Comparison of ENCODE assay signal across 26 cellular contexts in the genomic region with DNA sequence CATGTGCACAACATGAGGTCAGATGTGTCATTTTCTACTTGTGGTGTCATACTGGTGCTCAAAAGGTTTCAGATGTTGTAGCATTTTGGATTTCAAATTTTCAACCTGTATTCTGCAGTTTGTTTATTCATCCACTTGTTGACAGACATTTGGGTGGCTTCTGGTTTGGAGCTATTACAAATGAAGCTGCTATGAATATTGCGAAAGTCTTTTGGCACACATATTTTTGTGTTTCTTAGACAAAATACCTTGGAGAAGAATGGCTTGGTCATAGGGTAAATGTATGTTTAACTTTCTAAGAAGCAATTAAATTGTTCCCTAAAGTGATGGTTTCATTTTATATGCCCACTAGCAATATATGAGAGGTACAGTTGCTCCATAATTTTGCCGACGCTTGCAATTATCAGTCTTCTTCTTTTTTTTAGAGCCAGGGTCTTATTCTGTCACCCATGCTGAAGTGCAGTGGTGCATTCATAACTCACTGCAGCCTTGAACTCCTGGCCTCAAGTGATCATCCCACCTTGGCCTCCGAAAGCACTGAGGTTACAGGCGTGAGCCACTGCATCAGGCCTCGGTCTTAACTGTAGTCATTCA.
A peak's percentile ranks its signal among the peaks of the same experiment; 100 is the strongest.
DNase-seq lines count a peak whose midpoint lies in the region; ATAC-seq, FAIRE-seq and TF ChIP-seq lines count a peak whose summit lies in the region.
"Had no signal": no experiment of that assay in that cellular context is flagged by ENCODE, and none has a peak within 500 bp of the region (broad histone marks: within the 10 kb centered on the region; RNA-seq: fewer than 3 reads in every experiment).

No MANE protein-coding gene starts in this region.

- TF ChIP-seq CTCF in bronchial epithelial cell (IDR thresholded peaks at IDR 0.05; ENCODE audit: insufficient read depth, low read length, severe bottlenecking) (no peak), fibroblast of pulmonary artery (IDR thresholded peaks at IDR 0.05; ENCODE audit: low read length, missing control alignments) (no peak), smooth muscle cell (IDR thresholded peaks at IDR 0.05; ENCODE audit: borderline replicate concordance, insufficient read depth, poor library complexity, severe bottlenecking) (no peak)

- no peaks in the 10 kb centered on the region for H3K9me3 ChIP-seq in smooth muscle cell (replicated peaks; ENCODE audit: low read depth)
- H3K9me3 ChIP-seq: BE2C had no signal

- 93% methylated on average over 6 of the region's 6 CpGs for WGBS in smooth muscle cell (ENCODE audit: low lambda C conversion rate)

- no peaks in the 10 kb centered on the region for H4K20me1 ChIP-seq in smooth muscle cell (ENCODE audit: low read depth)

- ATAC-seq in sciatic nerve = no peak
- ATAC-seq: HepG2, Panc1 had no signal

- H3K36me3 ChIP-seq in bronchial epithelial cell (ENCODE audit: control insufficient read depth, insufficient read depth, low read length) (no peaks in the 10 kb centered on the region), smooth muscle cell (ENCODE audit: low read depth) (no peaks in the 10 kb centered on the region)
- H3K36me3 ChIP-seq: BE2C had no signal

- no peak for FAIRE-seq in bronchial epithelial cell (lab: Jason Lieb, UNC)
- FAIRE-seq: GM12892, GM19239, HepG2 had no signal

- H3K4me2 ChIP-seq in smooth muscle cell = no peak overlapping the region

- H3K4me1 ChIP-seq in smooth muscle cell (ENCODE audit: low read depth) = no peaks in the 10 kb centered on the region
- H3K4me1 ChIP-seq: BE2C had no signal

- no peak overlapping the region for H3K9ac ChIP-seq in smooth muscle cell (ENCODE audit: low read depth)

- peak; percentile 44 for DNase-seq in M059J (ENCODE audit: low read depth)
- DNase-seq in bronchial epithelial cell (ENCODE audit: low read depth) = peak; percentile 27
- DNase-seq in fibroblast of pulmonary artery (ENCODE audit: low read depth) = peak; percentile 31
- DNase-seq in HT-29 (ENCODE audit: low spot score) = no peak
- no peak for DNase-seq in smooth muscle cell (lab: John Stamatoyannopoulos, UW; ENCODE audit: unreplicated experiment)
- DNase-seq in dedifferentiated amniotic fluid mesenchymal stem cell (ENCODE audit: extremely low spot score) = no peak
- no peak for DNase-seq in sciatic nerve (ENCODE audit: low spot score)
- DNase-seq: BE2C; Calu3; CD8-positive, alpha-beta memory T cell; DMS79 treated with DMSO at 0.1 percent for 48 hours; H7; KBM-7; MM.1S; NCI-H1417; NCI-H1694; NCI-H2029 treated with DMSO at 0.1 percent for 48 hours; NCI-H2227 treated with DMSO at 0.1 percent for 48 hours; NCI-H510A; NCI-H69; SHP77 had no signal

- H3K4me3 ChIP-seq in bronchial epithelial cell (ENCODE audit: low read depth, low read length) (no peak overlapping the region), fibroblast of pulmonary artery (replicated peaks; ENCODE audit: low read depth, low read length) (no peak overlapping the region), smooth muscle cell (no peak overlapping the region)

- H3K79me2 ChIP-seq in smooth muscle cell (ENCODE audit: low read depth) = no peaks in the 10 kb centered on the region

- H3K27ac ChIP-seq in smooth muscle cell (ENCODE audit: low read depth) = no peak overlapping the region
- H3K27ac ChIP-seq: RWPE1 had no signal

- intact Hi-C loops in sciatic nerve (cut with DNase I) = no loop called here

- H3K27me3 ChIP-seq in bronchial epithelial cell (ENCODE audit: control insufficient read depth, insufficient read depth, low read length) = no peaks in the 10 kb centered on the region
- H3K27me3 ChIP-seq in smooth muscle cell (ENCODE audit: low read depth) = no peaks in the 10 kb centered on the region
- H3K27me3 ChIP-seq: BE2C had no signal

- H2AFZ ChIP-seq in smooth muscle cell (ENCODE audit: low read depth) = no peak overlapping the region

- no peaks in the 10 kb centered on the region for H3F3A ChIP-seq in smooth muscle cell (ENCODE audit: low read depth)

Comparison
In these comparisons a context has a peak if more than half of its experiments do, and no peak if none do; other contexts are left out.
1. DNase-seq: peak in M059J (single experiment), bronchial epithelial cell (single experiment) and fibroblast of pulmonary artery (single experiment); none in HT-29 (single experiment), smooth muscle cell (single experiment), dedifferentiated amniotic fluid mesenchymal stem cell (single experiment) and sciatic nerve (single experiment).